ENCODE assay signal across 18 cellular contexts in the genomic region with DNA sequence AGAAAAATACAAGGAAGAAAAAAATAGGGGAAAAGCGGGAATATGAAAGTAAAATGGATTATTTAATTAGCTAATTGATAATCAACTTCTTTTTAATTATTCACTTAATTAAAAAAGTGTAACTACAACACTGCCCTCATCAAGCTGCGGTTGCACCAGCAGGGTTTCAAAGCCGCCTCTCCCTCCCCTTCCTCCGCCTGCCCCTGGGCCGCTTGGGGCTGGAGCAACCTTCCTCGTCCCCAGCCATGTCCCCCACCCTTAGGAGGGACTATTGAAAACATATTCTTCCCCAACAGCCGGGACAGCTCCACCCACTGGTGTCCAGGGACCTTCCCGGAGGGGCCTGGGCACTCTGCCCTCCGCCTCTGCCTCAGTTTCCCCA. TPM values are rescaled to one million over a fixed set of nuclear protein-coding genes. Genes with fewer than 3 reads are reported as not detected.
DNase-seq lines count a peak whose midpoint lies in the region; ATAC-seq, FAIRE-seq and TF ChIP-seq lines count a peak whose summit lies in the region.
"Had no signal": no experiment of that assay in that cellular context is flagged by ENCODE, and none has a peak within 500 bp of the region (broad histone marks: within the 10 kb centered on the region; RNA-seq: fewer than 3 reads in every experiment).

No MANE protein-coding gene starts in this region.

- TF ChIP-seq EP300 in neural cell (conservative IDR thresholded peaks at IDR 0.05; ENCODE audit: poor library complexity, severe bottlenecking): no peak

- no peak overlapping the region for H3K4me2 ChIP-seq in neural cell (ENCODE audit: low read length)

- no peaks in the 10 kb centered on the region for H3K79me2 ChIP-seq in neural cell (replicated peaks; ENCODE audit: insufficient read depth, low read length)

- no peak for TF ChIP-seq RAD21 in neural cell (conservative IDR thresholded peaks at IDR 0.05)

- H2AFZ ChIP-seq in neural cell (ENCODE audit: low read depth, low read length): no peak overlapping the region

- peaks cover 87% of the 10 kb centered on the region for H3K27me3 Mint-ChIP-seq in central memory CD8-positive, alpha-beta T cell

- H3K36me3 ChIP-seq in neural cell (ENCODE audit: insufficient read depth, low read length) (no peaks in the 10 kb centered on the region), Peyer's patch (no peaks in the 10 kb centered on the region)
- H3K36me3 ChIP-seq: SJSA1 had no signal

- H3K4me3 ChIP-seq in neural cell (ENCODE audit: low read length): peak overlapping the region; percentile 60
- no peak overlapping the region for H3K4me3 ChIP-seq in Peyer's patch
- H3K4me3 ChIP-seq: SJSA1 had no signal

- H3K9me3 ChIP-seq in neural cell (ENCODE audit: low read length) (no peaks in the 10 kb centered on the region), Peyer's patch (no peaks in the 10 kb centered on the region)
- H3K9me3 ChIP-seq: SJSA1 had no signal

- H3K9ac ChIP-seq in neural cell (ENCODE audit: low read length): no peak overlapping the region

- peak; percentile 18 for DNase-seq in NOMO-1 treated with DMSO at 0.1 percent for 48 hours (lab: John Stamatoyannopoulos, UW; ENCODE audit: unreplicated experiment)
- DNase-seq in NOMO-1 treated with dmso at 0.1 percent for 144 hours (lab: John Stamatoyannopoulos, UW; ENCODE audit: unreplicated experiment): no peak
- no peak for DNase-seq in central memory CD8-positive, alpha-beta T cell (ENCODE audit: low spot score in 2 of 2)
- no peak for DNase-seq in CD1c-positive myeloid dendritic cell (ENCODE audit: extremely low spot score)
- no peak for DNase-seq in Peyer's patch
- DNase-seq: activated naive CD4-positive, alpha-beta T cell treated with anti-CD3 and anti-CD28 coated beads for 36 hours; hippocampal formation; left cardiac atrium; NCI-H2081 treated with DMSO at 0.1 percent for 48 hours; stimulated activated CD4-positive, alpha-beta T cell treated with anti-CD3 and anti-CD28 coated beads, Interleukin-12 subunit alpha, Interleukin-12 subunit beta, amount 100 ng/mL, for 4 hours; T1000 had no signal

- peaks cover 9% of the 10 kb centered on the region for H3K36me3 Mint-ChIP-seq in central memory CD8-positive, alpha-beta T cell (ENCODE audit: insufficient read depth)

- H3K27me3 ChIP-seq in neural cell (ENCODE audit: insufficient read depth, low read depth, low read length): peaks cover 68% of the 10 kb centered on the region
- H3K27me3 ChIP-seq in Peyer's patch: peaks cover 2 to 69% of the 10 kb centered on the region in 2 donors

- peak overlapping the region; percentile 13 for H3K4me3 Mint-ChIP-seq in central memory CD8-positive, alpha-beta T cell
- H3K4me3 Mint-ChIP-seq: activated naive CD4-positive, alpha-beta T cell treated with anti-CD3 and anti-CD28 coated beads for 36 hours had no signal

- H3F3A ChIP-seq in neural cell (ENCODE audit: insufficient read depth, low read length, poor library complexity, severe bottlenecking): no peaks in the 10 kb centered on the region

- peaks cover 0 to 25% (median 0%) of the 10 kb centered on the region in 4 donors for H3K4me1 ChIP-seq in Peyer's patch
- H3K4me1 ChIP-seq: SJSA1 had no signal

- H3K4me1 Mint-ChIP-seq in central memory CD8-positive, alpha-beta T cell: peaks cover 6% of the 10 kb centered on the region

- peak overlapping the region; percentile 80 for H3K27ac Mint-ChIP-seq in central memory CD8-positive, alpha-beta T cell (ENCODE audit: low read depth)
- H3K27ac Mint-ChIP-seq: activated naive CD4-positive, alpha-beta T cell treated with anti-CD3 and anti-CD28 coated beads for 36 hours had no signal

- H3K9me2 ChIP-seq in neural cell (ENCODE audit: insufficient read depth, low read length): no peaks in the 10 kb centered on the region

- no peaks in the 10 kb centered on the region for H4K20me1 ChIP-seq in neural cell (ENCODE audit: insufficient read depth)

- H3K9me3 Mint-ChIP-seq in central memory CD8-positive, alpha-beta T cell: no peaks in the 10 kb centered on the region
- H3K9me3 Mint-ChIP-seq: activated naive CD4-positive, alpha-beta T cell treated with anti-CD3 and anti-CD28 coated beads for 36 hours had no signal

- H3K27ac ChIP-seq in neural cell (ENCODE audit: low read length) (no peak overlapping the region), Peyer's patch (no peak overlapping the region)
- H3K27ac ChIP-seq: SJSA1 had no signal

- no peak for TF ChIP-seq POLR2A in Peyer's patch (IDR thresholded peaks at IDR 0.05)

- TF ChIP-seq CTCF in neural cell (IDR thresholded peaks at IDR 0.05; ENCODE audit: poor library complexity, severe bottlenecking): no peak
- TF ChIP-seq CTCF in Peyer's patch (IDR thresholded peaks at IDR 0.05): no peak

- ATAC-seq in central memory CD8-positive, alpha-beta T cell (replicated peaks; ENCODE audit: extremely low read depth, poor library complexity, severe bottlenecking): no peak
- no peak for ATAC-seq in GM18873 (IDR thresholded peaks at IDR 0.05; ENCODE audit: low FRiP score, unreplicated experiment)

- peak; percentile 87 for FAIRE-seq in G401.6 (lab: Jason Lieb, UNC)
- FAIRE-seq: bronchial epithelial cell had no signal

TF ChIP-seq in neural cell, 6 proteins besides CTCF, POLR2A, EP300 and RAD21:
- TF ChIP-seq TAF1 (IDR thresholded peaks at IDR 0.05; ENCODE audit: low read depth) (no peak), EZH2 (IDR thresholded peaks at IDR 0.05; ENCODE audit: borderline replicate concordance, insufficient read depth, low read length, poor library complexity, severe bottlenecking) (no peak), SMC3 (conservative IDR thresholded peaks at IDR 0.05; ENCODE audit: poor library complexity) (no peak), POLR2AphosphoS5 (IDR thresholded peaks at IDR 0.05) (no peak), MXI1 (conservative IDR thresholded peaks at IDR 0.05; ENCODE audit: poor library complexity, severe bottlenecking) (no peak)
- TF ChIP-seq, protein P1, sequence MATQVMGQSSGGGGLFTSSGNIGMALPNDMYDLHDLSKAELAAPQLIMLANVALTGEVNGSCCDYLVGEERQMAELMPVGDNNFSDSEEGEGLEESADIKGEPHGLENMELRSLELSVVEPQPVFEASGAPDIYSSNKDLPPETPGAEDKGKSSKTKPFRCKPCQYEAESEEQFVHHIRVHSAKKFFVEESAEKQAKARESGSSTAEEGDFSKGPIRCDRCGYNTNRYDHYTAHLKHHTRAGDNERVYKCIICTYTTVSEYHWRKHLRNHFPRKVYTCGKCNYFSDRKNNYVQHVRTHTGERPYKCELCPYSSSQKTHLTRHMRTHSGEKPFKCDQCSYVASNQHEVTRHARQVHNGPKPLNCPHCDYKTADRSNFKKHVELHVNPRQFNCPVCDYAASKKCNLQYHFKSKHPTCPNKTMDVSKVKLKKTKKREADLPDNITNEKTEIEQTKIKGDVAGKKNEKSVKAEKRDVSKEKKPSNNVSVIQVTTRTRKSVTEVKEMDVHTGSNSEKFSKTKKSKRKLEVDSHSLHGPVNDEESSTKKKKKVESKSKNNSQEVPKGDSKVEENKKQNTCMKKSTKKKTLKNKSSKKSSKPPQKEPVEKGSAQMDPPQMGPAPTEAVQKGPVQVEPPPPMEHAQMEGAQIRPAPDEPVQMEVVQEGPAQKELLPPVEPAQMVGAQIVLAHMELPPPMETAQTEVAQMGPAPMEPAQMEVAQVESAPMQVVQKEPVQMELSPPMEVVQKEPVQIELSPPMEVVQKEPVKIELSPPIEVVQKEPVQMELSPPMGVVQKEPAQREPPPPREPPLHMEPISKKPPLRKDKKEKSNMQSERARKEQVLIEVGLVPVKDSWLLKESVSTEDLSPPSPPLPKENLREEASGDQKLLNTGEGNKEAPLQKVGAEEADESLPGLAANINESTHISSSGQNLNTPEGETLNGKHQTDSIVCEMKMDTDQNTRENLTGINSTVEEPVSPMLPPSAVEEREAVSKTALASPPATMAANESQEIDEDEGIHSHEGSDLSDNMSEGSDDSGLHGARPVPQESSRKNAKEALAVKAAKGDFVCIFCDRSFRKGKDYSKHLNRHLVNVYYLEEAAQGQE (IDR thresholded peaks at IDR 0.05; ENCODE audit: borderline replicate concordance): no peak
TF ChIP-seq in neural cell: peak in this region for 0.

RNA-seq across cellular contexts. Expression of gene UNCX, which starts 15.4 kb away (rescaled TPM):
- polyA plus RNA-seq in neural cell: 1.6 TPM in 2 replicates
- 0.93 and 1.5 TPM in 2 replicates for polyA minus RNA-seq in neural cell
- not detected for total RNA-seq in Peyer's patch
- total RNA-seq: activated naive CD4-positive, alpha-beta T cell treated with anti-CD3 and anti-CD28 coated beads for 36 hours; bronchial epithelial cell; left cardiac atrium; mononuclear cell; pulmonary artery endothelial cell; SJSA1 had no signal
